8 cellular contexts compared by ENCODE assay signal in the genomic region with DNA sequence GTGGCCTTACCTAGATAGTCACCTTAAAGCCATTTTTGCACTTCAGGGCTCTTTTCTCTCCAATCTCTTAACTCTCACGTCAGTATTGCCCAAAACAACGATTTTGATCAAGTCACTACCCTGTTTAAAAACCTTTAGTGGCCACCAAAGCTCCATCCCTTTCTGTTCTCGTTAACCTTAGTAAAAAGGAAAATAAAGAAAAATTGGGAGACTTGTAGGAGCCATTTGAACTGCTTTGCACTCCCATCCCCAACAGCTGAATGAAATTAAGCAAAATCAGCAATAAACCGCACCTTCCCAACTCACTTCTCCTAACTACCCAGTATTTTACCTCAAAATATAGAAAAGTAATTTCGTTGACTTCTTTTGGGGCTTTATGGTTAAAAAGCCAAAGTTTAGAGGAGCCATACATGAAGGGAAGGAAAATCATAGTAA. TPM values are rescaled to one million over a fixed set of nuclear protein-coding genes. Genes with fewer than 3 reads are reported as not detected.
DNase-seq lines count a peak whose midpoint lies in the region; ATAC-seq and TF ChIP-seq lines count a peak whose summit lies in the region.

No MANE protein-coding gene starts in this region.

- H3K36me3 ChIP-seq in liver (ENCODE audit: control insufficient read depth in 4 of 4, insufficient read depth in 3 of 4, low read depth in 1 of 4, low read length in 3 of 4) (no peaks in the 10 kb centered on the region), thoracic aorta (no peaks in the 10 kb centered on the region)

- H3K9ac ChIP-seq in liver (ENCODE audit: low read depth in 1 of 2, low read length in 2 of 2) = peak overlapping the region in 1 of 2 donors; percentile 42

- no peaks in the 10 kb centered on the region for H3K27me3 ChIP-seq in liver (ENCODE audit: control insufficient read depth in 4 of 4, insufficient read depth in 4 of 4, low read length in 3 of 4)
- no peaks in the 10 kb centered on the region for H3K27me3 ChIP-seq in thoracic aorta (replicated peaks; ENCODE audit: insufficient read depth)

- peaks cover 1% of the 10 kb centered on the region for H3K27me3 Mint-ChIP-seq in activated CD8-positive, alpha-beta memory T cell treated with anti-CD3 and anti-CD28 coated beads, Interleukin-2, amount 10 ng/mL, durations not matched to agents 7 days and 5 days

- in situ Hi-C loops in astrocyte of the cerebellum (cut with HindIII; ENCODE audit: low sequenced_read_pairs) = no loop called here

- peaks cover 3% of the 10 kb centered on the region for H3K36me3 Mint-ChIP-seq in activated CD8-positive, alpha-beta memory T cell treated with anti-CD3 and anti-CD28 coated beads, Interleukin-2, amount 10 ng/mL, durations not matched to agents 7 days and 5 days

- peaks cover 33% of the 10 kb centered on the region for H3K4me1 Mint-ChIP-seq in activated CD8-positive, alpha-beta memory T cell treated with anti-CD3 and anti-CD28 coated beads, Interleukin-2, amount 10 ng/mL, durations not matched to agents 7 days and 5 days

- no peak for DNase-seq in activated CD8-positive, alpha-beta memory T cell treated with anti-CD3 and anti-CD28 coated beads, Interleukin-2, amount 10 ng/mL, durations not matched to agents 7 days and 5 days
- no peak for DNase-seq in activated CD8-positive, alpha-beta memory T cell treated with anti-CD3 and anti-CD28 coated beads, Interleukin-2, amount 50 U/mL, for 48 hours
- DNase-seq in astrocyte of the cerebellum (ENCODE audit: low read depth) = no peak
- no peak for DNase-seq in thoracic aorta (ENCODE audit: low spot score)
- no peak for DNase-seq in H4 (ENCODE audit: low spot score)
- DNase-seq in NCI-H2227 treated with DMSO at 0.1 percent for 48 hours (lab: John Stamatoyannopoulos, UW) = no peak
- no peak for DNase-seq in NK-92 treated with Interleukin-12 subunit alpha and Interleukin-12 subunit beta, amount 100 ng/mL, for 24 hours (lab: John Stamatoyannopoulos, UW)

- 87% methylated on average over 5 of the region's 5 CpGs for WGBS in liver

- H3K27ac ChIP-seq in liver (ENCODE audit: low read depth in 1 of 2, low read length in 2 of 2) (peak overlapping the region; percentile 76 to 87), thoracic aorta (peak overlapping the region; percentile 87)

- H3K9me3 ChIP-seq in liver (ENCODE audit: control insufficient read depth in 4 of 4, low read length in 3 of 4) = no peaks in the 10 kb centered on the region
- no peaks in the 10 kb centered on the region for H3K9me3 ChIP-seq in thoracic aorta

- TF ChIP-seq RAD21 in liver (IDR thresholded peaks at IDR 0.05) = no peak

- TF ChIP-seq CTCF in astrocyte of the cerebellum (IDR thresholded peaks at IDR 0.05; ENCODE audit: low read depth, low read length, missing control alignments) (no peak), liver (IDR thresholded peaks at IDR 0.05; ENCODE audit: low read depth, low read length, missing input control) (no peak), thoracic aorta (IDR thresholded peaks at IDR 0.05) (no peak)

- ATAC-seq in activated CD8-positive, alpha-beta memory T cell treated with anti-CD3 and anti-CD28 coated beads, Interleukin-2, amount 10 ng/mL, durations not matched to agents 7 days and 5 days = no peak
- no peak for ATAC-seq in thoracic aorta (ENCODE audit: insufficient number of reproducible peaks, low FRiP score, low read depth)

- H3K27ac Mint-ChIP-seq in activated CD8-positive, alpha-beta memory T cell treated with anti-CD3 and anti-CD28 coated beads, Interleukin-2, amount 10 ng/mL, durations not matched to agents 7 days and 5 days = peak overlapping the region; percentile 86

- H3K4me3 ChIP-seq in astrocyte of the cerebellum (ENCODE audit: low read depth, low read length) (peak overlapping the region; percentile 90), liver (ENCODE audit: low read depth in 1 of 3, low read length in 3 of 3) (peak overlapping the region; percentile 66 to 99 (median 86)), thoracic aorta (peak overlapping the region; percentile 90)

- peak overlapping the region; percentile 98 for H3K4me3 Mint-ChIP-seq in activated CD8-positive, alpha-beta memory T cell treated with anti-CD3 and anti-CD28 coated beads, Interleukin-2, amount 10 ng/mL, durations not matched to agents 7 days and 5 days

- no peaks in the 10 kb centered on the region for H3K9me3 Mint-ChIP-seq in activated CD8-positive, alpha-beta memory T cell treated with anti-CD3 and anti-CD28 coated beads, Interleukin-2, amount 10 ng/mL, durations not matched to agents 7 days and 5 days (ENCODE audit: low read depth)

- H3K4me1 ChIP-seq in liver (ENCODE audit: control insufficient read depth in 4 of 4, insufficient read depth in 4 of 4, low read length in 3 of 4) = peaks cover 6 to 16% (median 11%) of the 10 kb centered on the region in 4 donors
- H3K4me1 ChIP-seq in thoracic aorta (ENCODE audit: control insufficient read depth in 1 of 2, low read depth in 2 of 2) = peaks cover 26 to 27% of the 10 kb centered on the region in 2 donors

- CTCF ChIA-PET in activated CD8-positive, alpha-beta memory T cell treated with anti-CD3 and anti-CD28 coated beads, Interleukin-2, amount 10 ng/mL, durations not matched to agents 7 days and 5 days (lab: Charles Lee) = interaction anchor here (1.3 kb wide), 1 partner anchor 168 kb away, joined by 3 read pairs; no protein-coding TSS in a partner anchor

TF ChIP-seq in liver, 16 proteins besides CTCF, POLR2A, EP300 and RAD21:
- TF ChIP-seq JUND (IDR thresholded peaks at IDR 0.05) (peak in 1 of 2 donors; percentile 2), TAF1 (conservative IDR thresholded peaks at IDR 0.05) (no peak)

RNA-seq across cellular contexts. Expression of a gene that starts 0.7 kb away (rescaled TPM):
- total RNA-seq in activated CD8-positive, alpha-beta memory T cell treated with anti-CD3 and anti-CD28 coated beads, Interleukin-2, amount 10 ng/mL, durations not matched to agents 7 days and 5 days = 10 to 100 TPM; 45.3 to 46.6 TPM
- total RNA-seq in liver (10 to 100 TPM; 26.3 to 41.6 TPM), thoracic aorta (100 to 1,000 TPM in 1 of 2 donors, 10 to 100 TPM in 1; 44.1 to 133 TPM)
- polyA plus RNA-seq in liver = 1 to 10 TPM; 9.0 to 9.7 TPM
- total RNA-seq in H4 (2014; rRNA removed; shearing (Covaris generic)) = 37.8 and 38.6 TPM in 2 replicates
